21 cellular contexts compared by ENCODE assay signal in the genomic region with DNA sequence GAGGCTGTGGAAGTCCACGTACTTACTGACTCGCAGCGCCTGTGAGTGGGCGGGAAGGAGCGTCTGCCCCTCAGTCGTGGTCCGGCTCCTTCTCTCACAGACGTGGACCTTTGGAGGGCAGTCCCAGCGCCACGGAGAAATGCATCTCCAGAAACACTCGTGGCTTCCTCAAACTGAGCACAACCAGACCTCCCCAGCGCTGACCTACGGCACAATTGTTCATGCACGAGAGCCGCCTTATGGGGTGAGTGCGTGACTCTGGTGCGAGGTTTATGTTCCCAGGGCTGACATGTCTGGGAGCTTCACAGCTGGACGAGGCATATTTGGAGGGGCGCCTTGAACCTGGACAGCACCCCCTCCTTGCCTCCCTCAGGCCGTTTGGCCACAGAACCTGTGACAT. TPM values are rescaled to one million over a fixed set of nuclear protein-coding genes. Genes with fewer than 3 reads are reported as not detected.
DNase-seq lines count a peak whose midpoint lies in the region; ATAC-seq and TF ChIP-seq lines count a peak whose summit lies in the region.
"Had no signal": no experiment of that assay in that cellular context is flagged by ENCODE, and none has a peak within 500 bp of the region (broad histone marks: within the 10 kb centered on the region; RNA-seq: fewer than 3 reads in every experiment).

No MANE protein-coding gene starts in this region.

- DNase-seq in left ventricle myocardium superior: peak; percentile 28
- DNase-seq in left cardiac atrium: no peak
- no peak for DNase-seq in dorsolateral prefrontal cortex
- DNase-seq in spleen: peak; percentile 67
- no peak for DNase-seq in NCI-H2227 (lab: John Stamatoyannopoulos, UW; ENCODE audit: unreplicated experiment)
- DNase-seq in NCI-H524 treated with DMSO at 0.1 percent for 48 hours (lab: John Stamatoyannopoulos, UW): no peak
- DNase-seq in tibial artery: no peak
- DNase-seq: CD4-positive, alpha-beta T cell; Kasumi-1; NCI-H1694; NCI-H2029 treated with DMSO at 0.1 percent for 48 hours; NCI-H2227 treated with DMSO at 0.1 percent for 48 hours; NCI-H69; SIG-M5 had no signal

- H3K4me1 ChIP-seq in spleen (peaks cover 0 to 9% (median 0%) of the 10 kb centered on the region in 6 donors), tibial artery (peaks cover 0 to 7% (median 4%) of the 10 kb centered on the region in 4 donors)

- TF ChIP-seq CTCF in dorsolateral prefrontal cortex (IDR thresholded peaks at IDR 0.05 in 54 of 56, conservative IDR thresholded peaks at IDR 0.05 in 2 of 56; ENCODE audit: low read depth in 1 of 56, partially characterized antibody in 56 of 56) (no peak), spleen (IDR thresholded peaks at IDR 0.05 in 8 of 11, conservative IDR thresholded peaks at IDR 0.05 in 3 of 11) (no peak), tibial artery (IDR thresholded peaks at IDR 0.05) (no peak)

- H3K27me3 ChIP-seq in dorsolateral prefrontal cortex (no peaks in the 10 kb centered on the region), spleen (replicated peaks in 1 of 7) (no peaks in the 10 kb centered on the region), tibial artery (peaks cover 0 to 13% of the 10 kb centered on the region in 2 donors)

- WGBS in spleen, 5 donors: 83 to 91% (median 88%) methylated on average over 19 to 20 of the region's 20 CpGs

- peaks cover 0 to 3% (median 0%) of the 10 kb centered on the region in 8 donors for H3K9me3 ChIP-seq in spleen
- H3K9me3 ChIP-seq in tibial artery: no peaks in the 10 kb centered on the region

- peak overlapping the region in 33 of 59 donors; percentile 69 to 97 (median 89) for H3K27ac ChIP-seq in dorsolateral prefrontal cortex
- H3K27ac ChIP-seq in spleen: no peak overlapping the region
- no peak overlapping the region for H3K27ac ChIP-seq in tibial artery
- H3K27ac ChIP-seq: RWPE1, SK-N-MC had no signal

- H3K4me3 ChIP-seq in dorsolateral prefrontal cortex (no peak overlapping the region), spleen (no peak overlapping the region), tibial artery (no peak overlapping the region)
- H3K4me3 ChIP-seq: SK-N-MC had no signal

- no peak for ATAC-seq in left ventricle myocardium superior
- ATAC-seq in left cardiac atrium: no peak

- TF ChIP-seq POLR2A in spleen (IDR thresholded peaks at IDR 0.05): no peak

- H3K36me3 ChIP-seq in spleen (no peaks in the 10 kb centered on the region), tibial artery (no peaks in the 10 kb centered on the region)

- intact Hi-C loops in left ventricle myocardium superior (cut with micrococcal nuclease) (no loop called here), left cardiac atrium (cut with DNase I) (no loop called here), dorsolateral prefrontal cortex (cut with DNase I) (loop anchor here (5.0 kb wide), 4 partner anchors 77 to 132 kb away; no protein-coding TSS in a partner anchor), spleen (cut with DNase I; ENCODE audit: low total_unique reads) (no loop called here), tibial artery (cut with DNase I; ENCODE audit: low total_unique reads) (no loop called here)

RNA-seq across cellular contexts. Expression of gene FRMD1, which starts 29.7 kb away (rescaled TPM):
- total RNA-seq in left ventricle myocardium superior: 0.45 TPM
- under 1 TPM; 0.18 to 0.79 TPM for total RNA-seq in left cardiac atrium
- under 1 TPM in 5 of 120 experiments, not detected in 115; 0.10 to 0.58 (median 0.22) TPM for total RNA-seq in dorsolateral prefrontal cortex
- total RNA-seq in spleen: 1 to 10 TPM in 6 of 7 donors, under 1 TPM in 1; 0.59 to 9.5 (median 1.5) TPM
- polyA plus RNA-seq in spleen: 1 to 10 TPM in 1 of 3 donors, under 1 TPM in 2; 0.14 to 3.1 (median 0.33) TPM
- total RNA-seq: A172; CD4-positive, alpha-beta T cell; HT-29; M059J; NCI-H460 had no signal
- polyA plus RNA-seq: BJ had no signal

RNA-seq across cellular contexts. Expression of gene KIF25, which starts 51.8 kb away (rescaled TPM):
- not detected for total RNA-seq in left ventricle myocardium superior
- under 1 TPM; 0.34 to 0.44 TPM for total RNA-seq in left cardiac atrium
- 10 to 100 TPM in 4 of 120 experiments, 1 to 10 TPM in 88, under 1 TPM in 24, not detected in 4; 0.30 to 16.3 (median 2.4) TPM for total RNA-seq in dorsolateral prefrontal cortex
- total RNA-seq in spleen: 1 to 10 TPM in 1 of 7 donors, under 1 TPM in 3, not detected in 3; 0.32 to 1.7 (median 0.47) TPM
- polyA plus RNA-seq in spleen: 1 to 10 TPM in 1 of 3 donors, under 1 TPM in 2; 0.49 to 1.1 (median 0.51) TPM
- total RNA-seq: A172; CD4-positive, alpha-beta T cell; HT-29; M059J; NCI-H460 had no signal
- polyA plus RNA-seq: BJ had no signal

Comparison
In these comparisons a context has a peak if more than half of its experiments do, and no peak if none do; other contexts are left out.
1. DNase-seq: peak in left ventricle myocardium superior (single experiment) and spleen (single experiment); none in left cardiac atrium (single experiment), dorsolateral prefrontal cortex (0 of 10), NCI-H2227 (single experiment), NCI-H524 treated with DMSO at 0.1 percent for 48 hours (single experiment) and tibial artery (0 of 2).
2. H3K27ac ChIP-seq: peak in dorsolateral prefrontal cortex (33 of 59); none in spleen (0 of 8) and tibial artery (0 of 2).
3. intact Hi-C loops: an anchor here in dorsolateral prefrontal cortex (5.0 kb wide); none called in left ventricle myocardium superior, left cardiac atrium, spleen and tibial artery.